23 cellular contexts compared by ENCODE assay signal in genomic region chr12:32894566-32894965, GRCh38. TPM values are rescaled to one million over a fixed set of nuclear protein-coding genes. Genes with fewer than 3 reads are reported as not detected.
DNase-seq lines count a peak whose midpoint lies in the region; ATAC-seq and TF ChIP-seq lines count a peak whose summit lies in the region.
"Had no signal": no experiment of that assay in that cellular context is flagged by ENCODE, and none has a peak within 500 bp of the region (broad histone marks: within the 10 kb centered on the region; RNA-seq: fewer than 3 reads in every experiment).

No MANE protein-coding gene starts in this region.

- no peaks in the 10 kb centered on the region for H3K36me3 ChIP-seq in breast epithelium
- no peaks in the 10 kb centered on the region for H3K36me3 ChIP-seq in iPS-20b (ENCODE audit: insufficient read depth, low read depth, low read length)
- H3K36me3 ChIP-seq in suprapubic skin = no peaks in the 10 kb centered on the region
- H3K36me3 ChIP-seq: brain microvascular endothelial cell had no signal

- no peak for TF ChIP-seq EP300 in suprapubic skin (IDR thresholded peaks at IDR 0.05)

- H3K4me3 ChIP-seq in breast epithelium (peak overlapping the region in 2 of 3 donors; percentile 6 to 83), iPS-20b (ENCODE audit: low read length) (peak overlapping the region; percentile 79; the same call in 1 of the 2 replicates), suprapubic skin (peak overlapping the region; percentile 77)

- H3K9me3 ChIP-seq in breast epithelium (no peaks in the 10 kb centered on the region), iPS-20b (ENCODE audit: insufficient read depth, low read depth, low read length) (no peaks in the 10 kb centered on the region), suprapubic skin (no peaks in the 10 kb centered on the region)
- H3K9me3 ChIP-seq: psoas muscle had no signal

- no peaks in the 10 kb centered on the region for H3K27me3 ChIP-seq in breast epithelium
- H3K27me3 ChIP-seq in iPS-20b (ENCODE audit: insufficient read depth, low read length) = peaks cover 12% of the 10 kb centered on the region; the same call in 1 of the 2 replicates
- H3K27me3 ChIP-seq in suprapubic skin = no peaks in the 10 kb centered on the region

- peaks cover 59% of the 10 kb centered on the region for H3K27me3 Mint-ChIP-seq in activated T-cell treated with anti-CD3 and anti-CD28 coated beads, Interleukin-2, amount 50 U/mL, for 72 hours (ENCODE audit: low read depth)

- no peaks in the 10 kb centered on the region for H3K36me3 Mint-ChIP-seq in activated T-cell treated with anti-CD3 and anti-CD28 coated beads, Interleukin-2, amount 50 U/mL, for 72 hours (ENCODE audit: insufficient read depth in 2 of 2)
- H3K36me3 Mint-ChIP-seq: CD4-positive, CD25-positive, alpha-beta regulatory T cell; naive B cell had no signal

- intact Hi-C loops in Right ventricle myocardium inferior (cut with DNase I) (loop anchor here (10.0 kb wide), 1 partner anchor 110 kb away; no protein-coding TSS in a partner anchor), cardiac septum (cut with DNase I) (loop anchor here (5.0 kb wide), 1 partner anchor 72 kb away; no protein-coding TSS in a partner anchor), breast epithelium (cut with DNase I; ENCODE audit: low total_unique reads) (no loop called here)

- TF ChIP-seq CTCF in breast epithelium (IDR thresholded peaks at IDR 0.05) (no peak), suprapubic skin (IDR thresholded peaks at IDR 0.05) (no peak), GM10266 (IDR thresholded peaks at IDR 0.05; ENCODE audit: control insufficient read depth, insufficient read depth, low read depth, missing control alignments) (no peak)

- no peak overlapping the region for H3K4me3 Mint-ChIP-seq in activated T-cell treated with anti-CD3 and anti-CD28 coated beads, Interleukin-2, amount 50 U/mL, for 72 hours
- H3K4me3 Mint-ChIP-seq: T-helper 2 cell treated with Interferon-gamma antibody and Interleukin-4, amounts not matched to agents 5 μg/mL and 100 μg/mL, for 36 hours had no signal

- no peak overlapping the region for H3K9ac ChIP-seq in iPS-20b (ENCODE audit: low read depth, low read length)

- H3K9me3 Mint-ChIP-seq in activated T-cell treated with anti-CD3 and anti-CD28 coated beads, Interleukin-2, amount 50 U/mL, for 72 hours = no peaks in the 10 kb centered on the region
- H3K9me3 Mint-ChIP-seq: T-helper 2 cell treated with Interferon-gamma antibody and Interleukin-4, amounts not matched to agents 5 μg/mL and 100 μg/mL, for 36 hours had no signal

- H3K4me1 Mint-ChIP-seq in activated T-cell treated with anti-CD3 and anti-CD28 coated beads, Interleukin-2, amount 50 U/mL, for 72 hours (ENCODE audit: low read depth) = peaks cover 10% of the 10 kb centered on the region

- peak; percentile 20 for ATAC-seq in Right ventricle myocardium inferior
- no peak for ATAC-seq in activated T-cell treated with anti-CD3 and anti-CD28 coated beads, Interleukin-2, amount 50 U/mL, for 72 hours (replicated peaks in 1 of 2)
- ATAC-seq: left colon; psoas muscle; stimulated activated naive CD8-positive, alpha-beta T cell treated with anti-CD3 and anti-CD28 coated beads, Interleukin-15, Interleukin-2, amounts not matched to agents 100 U/mL and 50 U/mL, for 24 hours had no signal

- 75% methylated on average over 2 of the region's 2 CpGs for WGBS in suprapubic skin

- DNase-seq in Right ventricle myocardium inferior (ENCODE audit: missing footprints) = no peak
- no peak for DNase-seq in cardiac septum (ENCODE audit: low spot score)
- DNase-seq in breast epithelium (ENCODE audit: low spot score in 2 of 2) = no peak
- no peak for DNase-seq in suprapubic skin (ENCODE audit: low spot score in 2 of 2)
- no peak for DNase-seq in activated T-cell treated with anti-CD3 and anti-CD28 coated beads, Interleukin-2, amount 50 U/mL, for 72 hours
- DNase-seq in GM10266 (ENCODE audit: extremely low spot score) = no peak
- no peak for DNase-seq in activated gamma-delta T cell treated with Interleukin-2 at 50 U/mL for 16 hours
- DNase-seq: activated CD4-positive, CD25-positive, alpha-beta regulatory T cell treated with anti-CD3 and anti-CD28 coated beads, Interleukin-2, amount 50 U/mL, for 72 hours; activated CD8-positive, alpha-beta memory T cell treated with anti-CD3 and anti-CD28 coated beads, Interleukin-2, amount 50 U/mL, for 4 hours; activated naive CD4-positive, alpha-beta T cell treated with anti-CD3 and anti-CD28 coated beads, Interleukin-2, amount 50 U/mL, for 16 hours; brain microvascular endothelial cell; CD4-positive, CD25-positive, alpha-beta regulatory T cell; dorsolateral prefrontal cortex; hypothalamus; left colon; naive B cell; NCI-H2171 treated with DMSO at 0.1 percent for 48 hours; NK-92 treated with Interleukin-12 subunit alpha and Interleukin-12 subunit beta, amount 100 ng/mL, for 24 hours; psoas muscle; stimulated activated naive CD8-positive, alpha-beta T cell treated with anti-CD3 and anti-CD28 coated beads, Interleukin-15, Interleukin-2, amounts not matched to agents 100 U/mL and 50 U/mL, for 24 hours had no signal

- H3K27ac Mint-ChIP-seq in activated T-cell treated with anti-CD3 and anti-CD28 coated beads, Interleukin-2, amount 50 U/mL, for 72 hours = no peak overlapping the region
- H3K27ac Mint-ChIP-seq: naive B cell; T-helper 2 cell treated with Interferon-gamma antibody and Interleukin-4, amounts not matched to agents 5 μg/mL and 100 μg/mL, for 36 hours had no signal

- H3K4me1 ChIP-seq in breast epithelium (no peaks in the 10 kb centered on the region), iPS-20b (ENCODE audit: insufficient read depth, low read length) (peaks cover 34% of the 10 kb centered on the region), suprapubic skin (peaks cover 43% of the 10 kb centered on the region)
- H3K4me1 ChIP-seq: psoas muscle had no signal

- TF ChIP-seq POLR2A in breast epithelium (IDR thresholded peaks at IDR 0.05) (no peak), suprapubic skin (IDR thresholded peaks at IDR 0.05) (no peak)

- H3K27ac ChIP-seq in breast epithelium = no peak overlapping the region
- no peak overlapping the region for H3K27ac ChIP-seq in iPS-20b (ENCODE audit: low read length)
- no peak overlapping the region for H3K27ac ChIP-seq in suprapubic skin
- H3K27ac ChIP-seq: brain microvascular endothelial cell, HL-60, psoas muscle had no signal

RNA-seq across cellular contexts. Expression of gene PKP2, which starts 2.0 kb away (rescaled TPM):
- total RNA-seq in Right ventricle myocardium inferior (378 TPM), cardiac septum (463 TPM), breast epithelium (10 to 100 TPM; 28.5 to 39.2 (median 32.5) TPM), suprapubic skin (10 to 100 TPM in 1 of 4 donors, 1 to 10 TPM in 3; 5.4 to 16.3 (median 6.0) TPM)
- under 1 TPM; 0.12 to 0.39 TPM for total RNA-seq in activated T-cell treated with anti-CD3 and anti-CD28 coated beads, Interleukin-2, amount 50 U/mL, for 72 hours
